14 cellular contexts compared by ENCODE assay signal in the genomic region with DNA sequence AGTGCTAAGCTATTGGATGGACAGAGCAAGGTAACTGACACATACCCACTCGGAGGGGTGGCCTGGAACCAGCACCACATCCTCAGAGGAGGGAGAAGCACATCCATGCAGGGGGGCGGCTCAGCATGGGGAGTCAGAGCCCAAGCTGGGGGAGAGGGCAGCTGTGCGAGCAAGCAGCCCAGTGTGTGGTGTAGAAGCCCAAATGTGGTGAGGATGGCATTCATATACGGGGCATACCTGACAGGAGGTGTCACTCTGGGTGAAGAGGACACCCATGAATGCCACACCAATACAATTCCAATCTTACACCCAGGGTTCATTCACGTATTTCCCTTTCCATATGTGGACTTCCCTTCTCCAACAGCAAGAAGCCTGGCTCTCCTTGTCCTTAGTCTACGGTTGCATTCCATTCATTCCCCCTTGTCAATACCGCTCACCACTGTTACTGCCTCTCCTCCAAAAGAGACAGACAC. TPM values are rescaled to one million over a fixed set of nuclear protein-coding genes. Genes with fewer than 3 reads are reported as not detected.
DNase-seq lines count a peak whose midpoint lies in the region; ATAC-seq and TF ChIP-seq lines count a peak whose summit lies in the region.
"Had no signal": no experiment of that assay in that cellular context is flagged by ENCODE, and none has a peak within 500 bp of the region (broad histone marks: within the 10 kb centered on the region; RNA-seq: fewer than 3 reads in every experiment).

No MANE protein-coding gene starts in this region.

- TF ChIP-seq EP300 in SK-N-SH (IDR thresholded peaks at IDR 0.05; ENCODE audit: borderline replicate concordance in 1 of 2, low read depth in 1 of 2, low read length in 1 of 2) = no peak

- H2AFZ ChIP-seq in GM23338 = no peak overlapping the region
- no peak overlapping the region for H2AFZ ChIP-seq in SK-N-SH (ENCODE audit: low read depth)

- no peaks in the 10 kb centered on the region for H3K79me2 ChIP-seq in GM23338 (replicated peaks; ENCODE audit: insufficient read depth)
- no peaks in the 10 kb centered on the region for H3K79me2 ChIP-seq in SK-N-SH (ENCODE audit: insufficient read depth)

- H3K9me3 Mint-ChIP-seq in GM23338 = no peaks in the 10 kb centered on the region
- H3K9me3 Mint-ChIP-seq in stimulated activated memory B cell treated with anti-CD40 and anti-IgM and Interleukin-4, amounts not matched to agents 10 μg/mL and 1 μg/mL and 100 μg/mL, for 72 hours = no peaks in the 10 kb centered on the region

- H3K9me3 ChIP-seq in adipocyte (ENCODE audit: control insufficient read depth, low read length) = peaks cover 4% of the 10 kb centered on the region
- H3K9me3 ChIP-seq in iPS DF 6.9 (ENCODE audit: control insufficient read depth, insufficient read depth, low read length) = no peaks in the 10 kb centered on the region
- no peaks in the 10 kb centered on the region for H3K9me3 ChIP-seq in SK-N-SH
- H3K9me3 ChIP-seq: left lung, sigmoid colon had no signal

- DNase-seq in GM23338 (ENCODE audit: low spot score) (peak; percentile 62), adipocyte (ENCODE audit: low read depth) (peak; percentile 13), iPS DF 6.9 (ENCODE audit: low read depth, low spot score) (peak; percentile 9), SK-N-SH (no peak), GM19238 (ENCODE audit: insufficient read length, low spot score) (no peak), NCI-H345 treated with DMSO at 0.1 percent for 48 hours (lab: John Stamatoyannopoulos, UW; ENCODE audit: unreplicated experiment) (no peak)
- no peak for DNase-seq in stimulated activated CD4-positive, alpha-beta T cell treated with anti-CD3 and anti-CD28 coated beads, Interleukin-12 subunit alpha, Interleukin-12 subunit beta, amount 100 ng/mL, for 4 hours
- DNase-seq: activated CD4-positive, alpha-beta T cell treated with anti-CD3 and anti-CD28 coated beads for 48 hours; activated CD8-positive, alpha-beta memory T cell treated with anti-CD3 and anti-CD28 coated beads, Interleukin-2, amount 50 U/mL, for 4 hours; cortex of kidney; left lung; NCI-H1436; sigmoid colon had no signal

- H4K20me1 ChIP-seq in GM23338 (replicated peaks; ENCODE audit: insufficient read depth) (no peaks in the 10 kb centered on the region), SK-N-SH (ENCODE audit: insufficient read depth) (no peaks in the 10 kb centered on the region)

- ATAC-seq in GM23338 = peak; percentile 93
- ATAC-seq in stimulated activated memory B cell treated with anti-CD40 and anti-IgM and Interleukin-4, amounts not matched to agents 10 μg/mL and 1 μg/mL and 100 μg/mL, for 72 hours = peak; percentile 34
- ATAC-seq: left lung had no signal

- POLR2A ChIA-PET in SK-N-SH (lab: Yijun Ruan, JAX) = no interaction called here

- H3K9ac ChIP-seq in adipocyte (ENCODE audit: low read length) = peak overlapping the region; percentile 30
- no peak overlapping the region for H3K9ac ChIP-seq in SK-N-SH

- TF ChIP-seq CTCF in GM23338 (conservative IDR thresholded peaks at IDR 0.05; ENCODE audit: low read depth in 2 of 2) (no peak), SK-N-SH (IDR thresholded peaks at IDR 0.05) (no peak)

- H3K27ac ChIP-seq in GM23338 (ENCODE audit: low read depth) = no peak overlapping the region
- H3K27ac ChIP-seq in iPS DF 6.9 (ENCODE audit: low read length) = no peak overlapping the region
- no peak overlapping the region for H3K27ac ChIP-seq in SK-N-SH (ENCODE audit: low read depth in 2 of 2, low read length in 1 of 2)
- H3K27ac ChIP-seq: left lung, sigmoid colon had no signal

- H3F3A ChIP-seq in GM23338 (replicated peaks; ENCODE audit: low read depth) (no peaks in the 10 kb centered on the region), SK-N-SH (replicated peaks; ENCODE audit: insufficient read depth) (peaks cover 6% of the 10 kb centered on the region)

- no peaks in the 10 kb centered on the region for H3K36me3 ChIP-seq in GM23338 (ENCODE audit: insufficient read depth)
- H3K36me3 ChIP-seq in adipocyte (ENCODE audit: control insufficient read depth, insufficient read depth, low read length, severe bottlenecking) = no peaks in the 10 kb centered on the region
- H3K36me3 ChIP-seq in iPS DF 6.9 (ENCODE audit: control insufficient read depth, insufficient read depth, low read length) = no peaks in the 10 kb centered on the region; the same call in 1 of the 2 replicates
- H3K36me3 ChIP-seq in SK-N-SH (replicated peaks in 1 of 2; ENCODE audit: control insufficient read depth in 1 of 2, insufficient read depth in 2 of 2, low read length in 1 of 2) = no peaks in the 10 kb centered on the region
- H3K36me3 ChIP-seq: left lung, sigmoid colon had no signal

- CTCF ChIA-PET in SK-N-SH (lab: Yijun Ruan, JAX) = no interaction called here

- peaks cover 4% of the 10 kb centered on the region for H3K27me3 Mint-ChIP-seq in GM23338 (ENCODE audit: insufficient read depth, low read depth, poor library complexity)
- peaks cover 55% of the 10 kb centered on the region for H3K27me3 Mint-ChIP-seq in stimulated activated memory B cell treated with anti-CD40 and anti-IgM and Interleukin-4, amounts not matched to agents 10 μg/mL and 1 μg/mL and 100 μg/mL, for 72 hours

- H3K4me3 Mint-ChIP-seq in GM23338 = no peak overlapping the region
- H3K4me3 Mint-ChIP-seq in stimulated activated memory B cell treated with anti-CD40 and anti-IgM and Interleukin-4, amounts not matched to agents 10 μg/mL and 1 μg/mL and 100 μg/mL, for 72 hours = no peak overlapping the region

- H3K4me1 ChIP-seq in GM23338 (ENCODE audit: insufficient read depth) (no peaks in the 10 kb centered on the region), adipocyte (ENCODE audit: control insufficient read depth, insufficient read depth, low read length) (peaks cover 53% of the 10 kb centered on the region), iPS DF 6.9 (ENCODE audit: control insufficient read depth, insufficient read depth, low read length) (no peaks in the 10 kb centered on the region), SK-N-SH (ENCODE audit: control insufficient read depth in 1 of 2, insufficient read depth in 2 of 2, low read depth in 1 of 2, low read length in 1 of 2) (peaks cover 0 to 4% of the 10 kb centered on the region in 2 experiments; a peak in 2 of 4 replicates)
- H3K4me1 ChIP-seq: left lung, sigmoid colon had no signal

- H3K4me3 ChIP-seq in GM23338 (no peak overlapping the region), adipocyte (ENCODE audit: low read length) (peak overlapping the region; percentile 25), iPS DF 6.9 (ENCODE audit: low read length) (no peak overlapping the region), SK-N-SH (ENCODE audit: low read depth in 2 of 2, low read length in 1 of 2) (no peak overlapping the region)
- H3K4me3 ChIP-seq: left lung, sigmoid colon had no signal

- no peak overlapping the region for H3K27ac Mint-ChIP-seq in GM23338
- no peak overlapping the region for H3K27ac Mint-ChIP-seq in stimulated activated memory B cell treated with anti-CD40 and anti-IgM and Interleukin-4, amounts not matched to agents 10 μg/mL and 1 μg/mL and 100 μg/mL, for 72 hours

- peaks cover 8% of the 10 kb centered on the region for H3K4me1 Mint-ChIP-seq in GM23338
- no peaks in the 10 kb centered on the region for H3K4me1 Mint-ChIP-seq in stimulated activated memory B cell treated with anti-CD40 and anti-IgM and Interleukin-4, amounts not matched to agents 10 μg/mL and 1 μg/mL and 100 μg/mL, for 72 hours

- no peak overlapping the region for H3K4me2 ChIP-seq in GM23338
- H3K4me2 ChIP-seq in SK-N-SH = no peak overlapping the region

- TF ChIP-seq RAD21 in SK-N-SH (IDR thresholded peaks at IDR 0.05; ENCODE audit: low read length) = no peak

- no peaks in the 10 kb centered on the region for H3K27me3 ChIP-seq in GM23338 (ENCODE audit: insufficient read depth)
- peaks cover 7% of the 10 kb centered on the region for H3K27me3 ChIP-seq in adipocyte (replicated peaks; ENCODE audit: control insufficient read depth, insufficient read depth, low read length)
- H3K27me3 ChIP-seq in iPS DF 6.9 (ENCODE audit: control insufficient read depth, insufficient read depth, low read length) = no peaks in the 10 kb centered on the region
- H3K27me3 ChIP-seq in SK-N-SH (ENCODE audit: insufficient read depth) = no peaks in the 10 kb centered on the region

- H3K9me2 ChIP-seq in GM23338 (ENCODE audit: insufficient read depth) (no peaks in the 10 kb centered on the region), SK-N-SH (no peaks in the 10 kb centered on the region)

- no CpG with 5 or more reads among the region's 7 CpGs for WGBS in iPS DF 6.9 (ENCODE audit: insufficient coverage, insufficient read length)
- 28% methylated on average over 6 of the region's 7 CpGs for WGBS in SK-N-SH (ENCODE audit: low lambda C conversion rate)

- H3K36me3 Mint-ChIP-seq in GM23338 (ENCODE audit: low read depth) = no peaks in the 10 kb centered on the region
- H3K36me3 Mint-ChIP-seq in stimulated activated memory B cell treated with anti-CD40 and anti-IgM and Interleukin-4, amounts not matched to agents 10 μg/mL and 1 μg/mL and 100 μg/mL, for 72 hours = no peaks in the 10 kb centered on the region

TF ChIP-seq in GM23338, 12 proteins besides CTCF, POLR2A, EP300 and RAD21 (continues in another document):
- TF ChIP-seq JUNB (IDR thresholded peaks at IDR 0.05; ENCODE audit: unreplicated experiment) (no peak), CREB1 (CRISPR knock-in tag; IDR thresholded peaks at IDR 0.05; ENCODE audit: low read depth) (no peak), EZH2phosphoT487 (IDR thresholded peaks at IDR 0.05; ENCODE audit: unreplicated experiment) (no peak), STAT1 (IDR thresholded peaks at IDR 0.05; ENCODE audit: unreplicated experiment) (no peak), ZNF331 (CRISPR knock-in tag; IDR thresholded peaks at IDR 0.05; ENCODE audit: low read depth) (no peak), POLR2AphosphoS5 (IDR thresholded peaks at IDR 0.05; ENCODE audit: low read depth) (no peak)

TF ChIP-seq in SK-N-SH, 30 proteins besides CTCF, POLR2A, EP300 and RAD21:
- TF ChIP-seq, protein P1, sequence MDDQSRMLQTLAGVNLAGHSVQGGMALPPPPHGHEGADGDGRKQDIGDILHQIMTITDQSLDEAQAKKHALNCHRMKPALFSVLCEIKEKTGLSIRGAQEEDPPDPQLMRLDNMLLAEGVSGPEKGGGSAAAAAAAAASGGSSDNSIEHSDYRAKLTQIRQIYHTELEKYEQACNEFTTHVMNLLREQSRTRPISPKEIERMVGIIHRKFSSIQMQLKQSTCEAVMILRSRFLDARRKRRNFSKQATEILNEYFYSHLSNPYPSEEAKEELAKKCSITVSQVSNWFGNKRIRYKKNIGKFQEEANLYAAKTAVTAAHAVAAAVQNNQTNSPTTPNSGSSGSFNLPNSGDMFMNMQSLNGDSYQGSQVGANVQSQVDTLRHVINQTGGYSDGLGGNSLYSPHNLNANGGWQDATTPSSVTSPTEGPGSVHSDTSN (IDR thresholded peaks at IDR 0.05) = no peak
- TF ChIP-seq RCOR1 (IDR thresholded peaks at IDR 0.05; ENCODE audit: low read length) = no peak
TF ChIP-seq in SK-N-SH: peak in this region for 0.

RNA-seq across cellular contexts. Expression of a gene that starts 58.7 kb away (rescaled TPM):
- total RNA-seq in GM23338 (2014; rRNA removed; shearing (Covaris generic)) = 4.5 and 4.9 TPM in 2 replicates
- polyA plus RNA-seq in GM23338 (2016; fragmentation: Nextera tagmentation; extraction: Ambion mirVana) = 1.5 and 2.5 TPM in 2 replicates
- polyA plus RNA-seq in SK-N-SH (2012; rRNA removed) = not detected in 2 replicates
- polyA plus RNA-seq in SK-N-SH (2012; cell fraction: cytosol; rRNA removed) = not detected in 2 replicates
- polyA plus RNA-seq in SK-N-SH (2012; cell fraction: nucleus; rRNA removed) = not detected in 2 replicates

Comparison
In these comparisons a context has a peak if more than half of its experiments do, and no peak if none do; other contexts are left out.
1. DNase-seq: peak in GM23338 (single experiment), adipocyte (single experiment) and iPS DF 6.9 (single experiment); none in SK-N-SH (single experiment), stimulated activated CD4-positive, alpha-beta T cell treated with anti-CD3 and anti-CD28 coated beads, Interleukin-12 subunit alpha, Interleukin-12 subunit beta, amount 100 ng/mL, for 4 hours (single experiment), GM19238 (single experiment) and NCI-H345 treated with DMSO at 0.1 percent for 48 hours (single experiment).